In the genomic region with DNA sequence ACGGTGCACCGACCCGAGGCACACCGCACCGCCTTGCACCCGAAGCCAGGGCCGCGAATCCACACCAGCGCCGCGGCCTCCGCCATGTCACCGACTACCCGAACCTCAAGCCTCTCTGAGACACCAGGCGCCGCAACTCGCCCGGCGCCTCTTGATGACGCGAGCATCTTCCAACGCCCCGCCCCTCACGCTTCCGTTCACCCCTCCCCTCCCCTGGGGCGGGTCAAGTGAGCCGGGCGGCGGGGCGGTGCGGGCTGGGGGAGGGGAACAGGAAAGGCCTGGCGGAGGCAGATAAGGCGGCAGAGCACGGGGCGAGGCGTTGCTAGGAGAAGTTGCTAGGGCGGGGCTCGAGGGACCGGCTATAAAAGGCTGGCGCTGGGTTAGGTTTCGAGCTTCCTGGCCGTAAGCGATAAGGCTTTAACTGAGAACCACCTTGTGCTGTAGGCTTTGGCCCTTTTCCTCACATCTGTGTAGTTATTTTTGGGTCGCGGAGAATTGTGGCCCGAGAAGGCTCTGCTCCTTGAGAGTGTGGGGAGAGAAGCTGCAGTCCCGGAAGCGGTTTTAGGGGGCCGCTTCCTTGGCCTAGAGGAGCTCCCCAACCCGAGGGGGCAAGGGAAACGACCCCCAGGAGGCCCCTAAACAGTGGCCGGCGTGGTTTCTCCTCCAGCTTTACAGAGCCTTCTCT, we compare ENCODE assay signal across 1 cellular context.
TF ChIP-seq lines count a peak whose summit lies in the region.

A gene (minus strand): TSS at position 117 of the 685 bp plus-strand sequence. CDS start 31 bp downstream, at position 86.

TF ChIP-seq in K562, 482 proteins besides CTCF, POLR2A, EP300 and RAD21 (continued from another document and continues in another):
- TF ChIP-seq, protein P1, sequence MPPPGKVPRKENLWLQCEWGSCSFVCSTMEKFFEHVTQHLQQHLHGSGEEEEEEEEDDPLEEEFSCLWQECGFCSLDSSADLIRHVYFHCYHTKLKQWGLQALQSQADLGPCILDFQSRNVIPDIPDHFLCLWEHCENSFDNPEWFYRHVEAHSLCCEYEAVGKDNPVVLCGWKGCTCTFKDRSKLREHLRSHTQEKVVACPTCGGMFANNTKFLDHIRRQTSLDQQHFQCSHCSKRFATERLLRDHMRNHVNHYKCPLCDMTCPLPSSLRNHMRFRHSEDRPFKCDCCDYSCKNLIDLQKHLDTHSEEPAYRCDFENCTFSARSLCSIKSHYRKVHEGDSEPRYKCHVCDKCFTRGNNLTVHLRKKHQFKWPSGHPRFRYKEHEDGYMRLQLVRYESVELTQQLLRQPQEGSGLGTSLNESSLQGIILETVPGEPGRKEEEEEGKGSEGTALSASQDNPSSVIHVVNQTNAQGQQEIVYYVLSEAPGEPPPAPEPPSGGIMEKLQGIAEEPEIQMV (tag; conservative IDR thresholded peaks at IDR 0.05; ENCODE audit: low read depth) = peak; percentile 43; the same call in 1 of the 2 replicates
- TF ChIP-seq KDM1A (IDR thresholded peaks at IDR 0.05) (peak; percentile 77 to 89), HMGN3 (IDR thresholded peaks at IDR 0.05; ENCODE audit: borderline replicate concordance, extremely low read depth, insufficient read length, low read depth, low read length) (peak; percentile 100), POLR2AphosphoS5 (IDR thresholded peaks at IDR 0.05; ENCODE audit: control insufficient read depth, insufficient read depth, low read depth, low read length) (peak; percentile 99), EHMT2 (IDR thresholded peaks at IDR 0.05) (peak; percentile 79; the same call in 1 of the 2 replicates), U2AF2 (optimal IDR thresholded peaks at IDR 0.05; ENCODE audit: low read depth, low read length) (no peak), ARNT (IDR thresholded peaks at IDR 0.05) (peak; percentile 83 to 85), ZBED1 (IDR thresholded peaks at IDR 0.05) (peak; percentile 95), ZNF140 (CRISPR knock-in tag; IDR thresholded peaks at IDR 0.05) (no peak), RHOXF2B (CRISPR knock-in tag; conservative IDR thresholded peaks at IDR 0.05) (no peak), BDP1 (IDR thresholded peaks at IDR 0.05; ENCODE audit: insufficient read depth, insufficient read length) (no peak), HLTF (IDR thresholded peaks at IDR 0.05) (peak; percentile 84), ZNF282 (CRISPR knock-in tag; IDR thresholded peaks at IDR 0.05) (no peak), CBX5 (IDR thresholded peaks at IDR 0.05; ENCODE audit: borderline replicate concordance, low read depth) (no peak; the same call in 1 of the 2 replicates), DPF2 (IDR thresholded peaks at IDR 0.05) (peak; percentile 98), CREM (IDR thresholded peaks at IDR 0.05; ENCODE audit: low read depth) (peak; percentile 99), CBX2 (IDR thresholded peaks at IDR 0.05; ENCODE audit: insufficient read depth, low read length, poor library complexity, severe bottlenecking) (no peak), MCM2 (IDR thresholded peaks at IDR 0.05; ENCODE audit: low read depth) (no peak), ZNF232 (CRISPR knock-in tag; IDR thresholded peaks at IDR 0.05) (no peak), ZKSCAN1 (IDR thresholded peaks at IDR 0.05; ENCODE audit: low read depth, low read length) (peak; percentile 19; the same call in 1 of the 2 replicates), RB1 (IDR thresholded peaks at IDR 0.05; ENCODE audit: low read depth) (peak; percentile 34; the same call in 1 of the 2 replicates), ZNF561 (CRISPR knock-in tag; conservative IDR thresholded peaks at IDR 0.05) (no peak), ARHGAP35 (IDR thresholded peaks at IDR 0.05; ENCODE audit: partially characterized antibody) (no peak), ZNF41 (CRISPR knock-in tag; conservative IDR thresholded peaks at IDR 0.05) (0 out of 2 replicates have a peak, but pooled peaks have one; percentile 50), BHLHE40 (IDR thresholded peaks at IDR 0.05; ENCODE audit: low read length) (peak; percentile 97), SMARCB1 (IDR thresholded peaks at IDR 0.05; ENCODE audit: insufficient read length, low read depth) (no peak), KLF1 (tag; IDR thresholded peaks at IDR 0.05) (peak; percentile 98), HNRNPLL (IDR thresholded peaks at IDR 0.05; ENCODE audit: low read depth, low read length, poor library complexity, severe bottlenecking) (peak; percentile 67), MIER1 (IDR thresholded peaks at IDR 0.05; ENCODE audit: low read depth) (no peak), SRF (CRISPR knock-in tag; IDR thresholded peaks at IDR 0.05) (peak; percentile 53 to 90; a peak in 3 of 4 replicates), RFX7 (CRISPR knock-in tag; IDR thresholded peaks at IDR 0.05) (no peak)
- TF ChIP-seq, protein P2, sequence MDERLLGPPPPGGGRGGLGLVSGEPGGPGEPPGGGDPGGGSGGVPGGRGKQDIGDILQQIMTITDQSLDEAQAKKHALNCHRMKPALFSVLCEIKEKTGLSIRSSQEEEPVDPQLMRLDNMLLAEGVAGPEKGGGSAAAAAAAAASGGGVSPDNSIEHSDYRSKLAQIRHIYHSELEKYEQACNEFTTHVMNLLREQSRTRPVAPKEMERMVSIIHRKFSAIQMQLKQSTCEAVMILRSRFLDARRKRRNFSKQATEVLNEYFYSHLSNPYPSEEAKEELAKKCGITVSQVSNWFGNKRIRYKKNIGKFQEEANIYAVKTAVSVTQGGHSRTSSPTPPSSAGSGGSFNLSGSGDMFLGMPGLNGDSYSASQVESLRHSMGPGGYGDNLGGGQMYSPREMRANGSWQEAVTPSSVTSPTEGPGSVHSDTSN (CRISPR knock-in tag; IDR thresholded peaks at IDR 0.05; ENCODE audit: low read depth) = no peak
- TF ChIP-seq, protein P2 (tag; conservative IDR thresholded peaks at IDR 0.05; ENCODE audit: low read depth) = no peak
- TF ChIP-seq, protein P3, sequence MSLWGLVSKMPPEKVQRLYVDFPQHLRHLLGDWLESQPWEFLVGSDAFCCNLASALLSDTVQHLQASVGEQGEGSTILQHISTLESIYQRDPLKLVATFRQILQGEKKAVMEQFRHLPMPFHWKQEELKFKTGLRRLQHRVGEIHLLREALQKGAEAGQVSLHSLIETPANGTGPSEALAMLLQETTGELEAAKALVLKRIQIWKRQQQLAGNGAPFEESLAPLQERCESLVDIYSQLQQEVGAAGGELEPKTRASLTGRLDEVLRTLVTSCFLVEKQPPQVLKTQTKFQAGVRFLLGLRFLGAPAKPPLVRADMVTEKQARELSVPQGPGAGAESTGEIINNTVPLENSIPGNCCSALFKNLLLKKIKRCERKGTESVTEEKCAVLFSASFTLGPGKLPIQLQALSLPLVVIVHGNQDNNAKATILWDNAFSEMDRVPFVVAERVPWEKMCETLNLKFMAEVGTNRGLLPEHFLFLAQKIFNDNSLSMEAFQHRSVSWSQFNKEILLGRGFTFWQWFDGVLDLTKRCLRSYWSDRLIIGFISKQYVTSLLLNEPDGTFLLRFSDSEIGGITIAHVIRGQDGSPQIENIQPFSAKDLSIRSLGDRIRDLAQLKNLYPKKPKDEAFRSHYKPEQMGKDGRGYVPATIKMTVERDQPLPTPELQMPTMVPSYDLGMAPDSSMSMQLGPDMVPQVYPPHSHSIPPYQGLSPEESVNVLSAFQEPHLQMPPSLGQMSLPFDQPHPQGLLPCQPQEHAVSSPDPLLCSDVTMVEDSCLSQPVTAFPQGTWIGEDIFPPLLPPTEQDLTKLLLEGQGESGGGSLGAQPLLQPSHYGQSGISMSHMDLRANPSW (CRISPR knock-in tag; IDR thresholded peaks at IDR 0.05) = no peak
- TF ChIP-seq, protein P4, sequence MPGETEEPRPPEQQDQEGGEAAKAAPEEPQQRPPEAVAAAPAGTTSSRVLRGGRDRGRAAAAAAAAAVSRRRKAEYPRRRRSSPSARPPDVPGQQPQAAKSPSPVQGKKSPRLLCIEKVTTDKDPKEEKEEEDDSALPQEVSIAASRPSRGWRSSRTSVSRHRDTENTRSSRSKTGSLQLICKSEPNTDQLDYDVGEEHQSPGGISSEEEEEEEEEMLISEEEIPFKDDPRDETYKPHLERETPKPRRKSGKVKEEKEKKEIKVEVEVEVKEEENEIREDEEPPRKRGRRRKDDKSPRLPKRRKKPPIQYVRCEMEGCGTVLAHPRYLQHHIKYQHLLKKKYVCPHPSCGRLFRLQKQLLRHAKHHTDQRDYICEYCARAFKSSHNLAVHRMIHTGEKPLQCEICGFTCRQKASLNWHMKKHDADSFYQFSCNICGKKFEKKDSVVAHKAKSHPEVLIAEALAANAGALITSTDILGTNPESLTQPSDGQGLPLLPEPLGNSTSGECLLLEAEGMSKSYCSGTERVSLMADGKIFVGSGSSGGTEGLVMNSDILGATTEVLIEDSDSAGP (CRISPR knock-in tag; IDR thresholded peaks at IDR 0.05) = no peak; the same call in 1 of the 2 replicates
- TF ChIP-seq, protein P5, sequence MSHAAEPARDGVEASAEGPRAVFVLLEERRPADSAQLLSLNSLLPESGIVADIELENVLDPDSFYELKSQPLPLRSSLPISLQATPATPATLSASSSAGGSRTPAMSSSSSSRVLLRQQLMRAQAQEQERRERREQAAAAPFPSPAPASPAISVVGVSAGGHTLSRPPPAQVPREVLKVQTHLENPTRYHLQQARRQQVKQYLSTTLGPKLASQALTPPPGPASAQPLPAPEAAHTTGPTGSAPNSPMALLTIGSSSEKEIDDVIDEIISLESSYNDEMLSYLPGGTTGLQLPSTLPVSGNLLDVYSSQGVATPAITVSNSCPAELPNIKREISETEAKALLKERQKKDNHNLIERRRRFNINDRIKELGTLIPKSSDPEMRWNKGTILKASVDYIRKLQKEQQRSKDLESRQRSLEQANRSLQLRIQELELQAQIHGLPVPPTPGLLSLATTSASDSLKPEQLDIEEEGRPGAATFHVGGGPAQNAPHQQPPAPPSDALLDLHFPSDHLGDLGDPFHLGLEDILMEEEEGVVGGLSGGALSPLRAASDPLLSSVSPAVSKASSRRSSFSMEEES (CRISPR knock-in tag; IDR thresholded peaks at IDR 0.05) = peak; percentile 16; the same call in 1 of the 2 replicates
- TF ChIP-seq, protein P6, sequence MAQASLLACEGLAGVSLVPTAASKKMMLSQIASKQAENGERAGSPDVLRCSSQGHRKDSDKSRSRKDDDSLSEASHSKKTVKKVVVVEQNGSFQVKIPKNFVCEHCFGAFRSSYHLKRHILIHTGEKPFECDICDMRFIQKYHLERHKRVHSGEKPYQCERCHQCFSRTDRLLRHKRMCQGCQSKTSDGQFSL (CRISPR knock-in tag; IDR thresholded peaks at IDR 0.05) = no peak
- TF ChIP-seq, protein P6 (tag; IDR thresholded peaks at IDR 0.05) = no peak
- TF ChIP-seq, protein P7, sequence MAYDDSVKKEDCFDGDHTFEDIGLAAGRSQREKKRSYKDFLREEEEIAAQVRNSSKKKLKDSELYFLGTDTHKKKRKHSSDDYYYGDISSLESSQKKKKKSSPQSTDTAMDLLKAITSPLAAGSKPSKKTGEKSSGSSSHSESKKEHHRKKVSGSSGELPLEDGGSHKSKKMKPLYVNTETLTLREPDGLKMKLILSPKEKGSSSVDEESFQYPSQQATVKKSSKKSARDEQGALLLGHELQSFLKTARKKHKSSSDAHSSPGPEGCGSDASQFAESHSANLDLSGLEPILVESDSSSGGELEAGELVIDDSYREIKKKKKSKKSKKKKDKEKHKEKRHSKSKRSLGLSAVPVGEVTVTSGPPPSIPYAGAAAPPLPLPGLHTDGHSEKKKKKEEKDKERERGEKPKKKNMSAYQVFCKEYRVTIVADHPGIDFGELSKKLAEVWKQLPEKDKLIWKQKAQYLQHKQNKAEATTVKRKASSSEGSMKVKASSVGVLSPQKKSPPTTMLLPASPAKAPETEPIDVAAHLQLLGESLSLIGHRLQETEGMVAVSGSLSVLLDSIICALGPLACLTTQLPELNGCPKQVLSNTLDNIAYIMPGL (CRISPR knock-in tag; IDR thresholded peaks at IDR 0.05) = peak; percentile 91
- TF ChIP-seq, protein P8, sequence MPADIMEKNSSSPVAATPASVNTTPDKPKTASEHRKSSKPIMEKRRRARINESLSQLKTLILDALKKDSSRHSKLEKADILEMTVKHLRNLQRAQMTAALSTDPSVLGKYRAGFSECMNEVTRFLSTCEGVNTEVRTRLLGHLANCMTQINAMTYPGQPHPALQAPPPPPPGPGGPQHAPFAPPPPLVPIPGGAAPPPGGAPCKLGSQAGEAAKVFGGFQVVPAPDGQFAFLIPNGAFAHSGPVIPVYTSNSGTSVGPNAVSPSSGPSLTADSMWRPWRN (IDR thresholded peaks at IDR 0.05; ENCODE audit: low read depth) = peak; percentile 94
- TF ChIP-seq, protein P9, sequence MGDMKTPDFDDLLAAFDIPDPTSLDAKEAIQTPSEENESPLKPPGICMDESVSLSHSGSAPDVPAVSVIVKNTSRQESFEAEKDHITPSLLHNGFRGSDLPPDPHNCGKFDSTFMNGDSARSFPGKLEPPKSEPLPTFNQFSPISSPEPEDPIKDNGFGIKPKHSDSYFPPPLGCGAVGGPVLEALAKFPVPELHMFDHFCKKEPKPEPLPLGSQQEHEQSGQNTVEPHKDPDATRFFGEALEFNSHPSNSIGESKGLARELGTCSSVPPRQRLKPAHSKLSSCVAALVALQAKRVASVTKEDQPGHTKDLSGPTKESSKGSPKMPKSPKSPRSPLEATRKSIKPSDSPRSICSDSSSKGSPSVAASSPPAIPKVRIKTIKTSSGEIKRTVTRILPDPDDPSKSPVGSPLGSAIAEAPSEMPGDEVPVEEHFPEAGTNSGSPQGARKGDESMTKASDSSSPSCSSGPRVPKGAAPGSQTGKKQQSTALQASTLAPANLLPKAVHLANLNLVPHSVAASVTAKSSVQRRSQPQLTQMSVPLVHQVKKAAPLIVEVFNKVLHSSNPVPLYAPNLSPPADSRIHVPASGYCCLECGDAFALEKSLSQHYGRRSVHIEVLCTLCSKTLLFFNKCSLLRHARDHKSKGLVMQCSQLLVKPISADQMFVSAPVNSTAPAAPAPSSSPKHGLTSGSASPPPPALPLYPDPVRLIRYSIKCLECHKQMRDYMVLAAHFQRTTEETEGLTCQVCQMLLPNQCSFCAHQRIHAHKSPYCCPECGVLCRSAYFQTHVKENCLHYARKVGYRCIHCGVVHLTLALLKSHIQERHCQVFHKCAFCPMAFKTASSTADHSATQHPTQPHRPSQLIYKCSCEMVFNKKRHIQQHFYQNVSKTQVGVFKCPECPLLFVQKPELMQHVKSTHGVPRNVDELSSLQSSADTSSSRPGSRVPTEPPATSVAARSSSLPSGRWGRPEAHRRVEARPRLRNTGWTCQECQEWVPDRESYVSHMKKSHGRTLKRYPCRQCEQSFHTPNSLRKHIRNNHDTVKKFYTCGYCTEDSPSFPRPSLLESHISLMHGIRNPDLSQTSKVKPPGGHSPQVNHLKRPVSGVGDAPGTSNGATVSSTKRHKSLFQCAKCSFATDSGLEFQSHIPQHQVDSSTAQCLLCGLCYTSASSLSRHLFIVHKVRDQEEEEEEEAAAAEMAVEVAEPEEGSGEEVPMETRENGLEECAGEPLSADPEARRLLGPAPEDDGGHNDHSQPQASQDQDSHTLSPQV (IDR thresholded peaks at IDR 0.05) = no peak
